ENCODE assay signal across 24 cellular contexts in genomic region chr5:66923922-66924321, GRCh38.
DNase-seq lines count a peak whose midpoint lies in the region; ATAC-seq and TF ChIP-seq lines count a peak whose summit lies in the region.
"Had no signal": no experiment of that assay in that cellular context is flagged by ENCODE, and none has a peak within 500 bp of the region (broad histone marks: within the 10 kb centered on the region; RNA-seq: fewer than 3 reads in every experiment).

No MANE protein-coding gene starts in this region.

- no peak overlapping the region for H2BK20ac ChIP-seq in IMR-90 (ENCODE audit: low read depth, low read length)

- no peak for TF ChIP-seq CTCF in activated CD8-positive, alpha-beta T cell treated with anti-CD3 and anti-CD28 coated beads for 36 hours (IDR thresholded peaks at IDR 0.05)
- TF ChIP-seq CTCF in IMR-90 (conservative IDR thresholded peaks at IDR 0.05; ENCODE audit: low read depth, low read length) (no peak), Loucy (conservative IDR thresholded peaks at IDR 0.05; ENCODE audit: low read length) (no peak)

- no peak overlapping the region for H2AK9ac ChIP-seq in IMR-90 (replicated peaks; ENCODE audit: low read depth, low read length, poor library complexity)

- in situ Hi-C loops in IMR-90 (cut with MboI; ENCODE audit: low sequenced_read_pairs): no loop called here

- no peak overlapping the region for H2BK120ac ChIP-seq in IMR-90 (ENCODE audit: low read depth, low read length)

- H3K18ac ChIP-seq in IMR-90 (ENCODE audit: low read depth, low read length): no peak overlapping the region

- H3K4ac ChIP-seq in IMR-90 (ENCODE audit: low read depth, low read length): no peak overlapping the region

- H3K9me2 ChIP-seq in Loucy (replicated peaks; ENCODE audit: low read depth, low read length): no peaks in the 10 kb centered on the region
- H3K9me2 ChIP-seq: SK-N-SH had no signal

- intact Hi-C loops in activated CD8-positive, alpha-beta T cell treated with anti-CD3 and anti-CD28 coated beads for 36 hours (cut with micrococcal nuclease): no loop called here
- intact Hi-C loops in IMR-90 (cut with micrococcal nuclease): no loop called here

- no peaks in the 10 kb centered on the region for H4K20me1 ChIP-seq in IMR-90 (ENCODE audit: insufficient read depth, low read length)
- H4K20me1 ChIP-seq in Loucy (ENCODE audit: insufficient read depth, low read length, poor library complexity, severe bottlenecking): no peaks in the 10 kb centered on the region

- no peak overlapping the region for H3K4me2 ChIP-seq in IMR-90 (ENCODE audit: low read depth, low read length)
- peak overlapping the region; percentile 13 for H3K4me2 ChIP-seq in Loucy (ENCODE audit: low read depth, low read length, poor library complexity, severe bottlenecking)
- H3K4me2 ChIP-seq: SK-N-SH had no signal

- no peaks in the 10 kb centered on the region for H3K9me3 Mint-ChIP-seq in activated CD8-positive, alpha-beta T cell treated with anti-CD3 and anti-CD28 coated beads, Interleukin-2, amount 10 ng/mL, durations not matched to agents 7 days and 5 days (ENCODE audit: insufficient read depth)
- H3K9me3 Mint-ChIP-seq in activated CD8-positive, alpha-beta T cell treated with anti-CD3 and anti-CD28 coated beads for 36 hours: no peaks in the 10 kb centered on the region
- H3K9me3 Mint-ChIP-seq: CD4-positive, alpha-beta memory T cell; HFFc6 had no signal

- H3K4me1 ChIP-seq in IMR-90 (ENCODE audit: control insufficient read depth, insufficient read depth, low read length): no peaks in the 10 kb centered on the region
- H3K4me1 ChIP-seq in Loucy (ENCODE audit: insufficient read depth, low read length, poor library complexity, severe bottlenecking): peaks cover 7% of the 10 kb centered on the region
- H3K4me1 ChIP-seq: HAP-1 had no signal

- POLR2A ChIA-PET in activated CD8-positive, alpha-beta T cell treated with anti-CD3 and anti-CD28 coated beads, Interleukin-2, amount 10 ng/mL, durations not matched to agents 7 days and 5 days (lab: Charles Lee): no interaction called here
- POLR2A ChIA-PET in activated CD8-positive, alpha-beta T cell treated with anti-CD3 and anti-CD28 coated beads for 36 hours (lab: Charles Lee): interaction anchor here (0.6 kb wide), 1 partner anchor 149 kb away, joined by 3 read pairs; no protein-coding TSS in a partner anchor
- POLR2A ChIA-PET in IMR-90 (lab: Charles Lee; ENCODE audit: unreplicated experiment): no interaction called here

- H3K79me1 ChIP-seq in IMR-90 (ENCODE audit: low read depth in 1 of 2, low read length in 2 of 2): no peaks in the 10 kb centered on the region

- H2AFZ ChIP-seq in IMR-90 (replicated peaks; ENCODE audit: low read length, poor library complexity): no peak overlapping the region
- H2AFZ ChIP-seq in Loucy (ENCODE audit: low read length): no peak overlapping the region

- no peak overlapping the region for H3K4me3 ChIP-seq in IMR-90 (ENCODE audit: insufficient read depth, low read depth, low read length)
- no peak overlapping the region for H3K4me3 ChIP-seq in Loucy (ENCODE audit: low read length, poor library complexity, severe bottlenecking)
- H3K4me3 ChIP-seq: GM12878, HAP-1 had no signal

- H3K56ac ChIP-seq in IMR-90 (ENCODE audit: extremely low read depth, insufficient read depth, low read length): no peak overlapping the region

- H4K8ac ChIP-seq in IMR-90 (ENCODE audit: low read depth in 2 of 2, low read length in 2 of 2): no peak overlapping the region

- no peak for TF ChIP-seq RAD21 in IMR-90 (IDR thresholded peaks at IDR 0.05; ENCODE audit: low read length)

- H3K36me3 ChIP-seq in IMR-90 (ENCODE audit: control insufficient read depth, insufficient read depth, low read length): no peaks in the 10 kb centered on the region
- H3K36me3 ChIP-seq in Loucy (ENCODE audit: insufficient read depth, low read length): no peaks in the 10 kb centered on the region
- H3K36me3 ChIP-seq: HAP-1 had no signal

- H3K27ac ChIP-seq in IMR-90 (ENCODE audit: insufficient read depth, low read length): no peak overlapping the region

- H3K4me1 Mint-ChIP-seq in activated CD8-positive, alpha-beta T cell treated with anti-CD3 and anti-CD28 coated beads, Interleukin-2, amount 10 ng/mL, durations not matched to agents 7 days and 5 days (ENCODE audit: low read depth): peaks cover 18% of the 10 kb centered on the region
- H3K4me1 Mint-ChIP-seq in activated CD8-positive, alpha-beta T cell treated with anti-CD3 and anti-CD28 coated beads for 36 hours (ENCODE audit: low read depth): no peaks in the 10 kb centered on the region
- H3K4me1 Mint-ChIP-seq: CD4-positive, alpha-beta memory T cell had no signal

- CTCF ChIA-PET in activated CD8-positive, alpha-beta T cell treated with anti-CD3 and anti-CD28 coated beads, Interleukin-2, amount 10 ng/mL, durations not matched to agents 7 days and 5 days (lab: Charles Lee): interaction anchor here (0.9 kb wide), 1 partner anchor 83 kb away, joined by 3 read pairs; no protein-coding TSS in a partner anchor
- CTCF ChIA-PET in activated CD8-positive, alpha-beta T cell treated with anti-CD3 and anti-CD28 coated beads for 36 hours (lab: Charles Lee): no interaction called here
- CTCF ChIA-PET in IMR-90 (lab: Yijun Ruan, JAX): no interaction called here

- H3F3A ChIP-seq in Loucy (ENCODE audit: low read depth): no peaks in the 10 kb centered on the region

- H3K9ac ChIP-seq in IMR-90 (ENCODE audit: low read depth, low read length): no peak overlapping the region
- H3K9ac ChIP-seq in Loucy (ENCODE audit: low read depth, low read length, poor library complexity, severe bottlenecking): no peak overlapping the region
- H3K9ac ChIP-seq: SK-N-SH had no signal

- H3K4me3 Mint-ChIP-seq in activated CD8-positive, alpha-beta T cell treated with anti-CD3 and anti-CD28 coated beads, Interleukin-2, amount 10 ng/mL, durations not matched to agents 7 days and 5 days: no peak overlapping the region
- no peak overlapping the region for H3K4me3 Mint-ChIP-seq in activated CD8-positive, alpha-beta T cell treated with anti-CD3 and anti-CD28 coated beads for 36 hours
- H3K4me3 Mint-ChIP-seq: CD4-positive, alpha-beta memory T cell; HFFc6 had no signal

- no peak overlapping the region for H3K14ac ChIP-seq in IMR-90 (replicated peaks; ENCODE audit: low read depth, low read length)

- no peak overlapping the region for H2BK15ac ChIP-seq in IMR-90 (ENCODE audit: low read depth, low read length)

- no peaks in the 10 kb centered on the region for H3K79me2 ChIP-seq in Loucy (ENCODE audit: insufficient read depth, low read length)

- no peak overlapping the region for H3K23ac ChIP-seq in IMR-90 (ENCODE audit: low read depth, low read length)

- no peak for DNase-seq in activated CD8-positive, alpha-beta T cell treated with anti-CD3 and anti-CD28 coated beads, Interleukin-2, amount 10 ng/mL, durations not matched to agents 7 days and 5 days
- no peak for DNase-seq in activated CD8-positive, alpha-beta T cell treated with anti-CD3 and anti-CD28 coated beads for 36 hours
- DNase-seq in IMR-90: no peak
- DNase-seq in left lobe of liver (ENCODE audit: low spot score): no peak
- DNase-seq in NCI-H1092 (lab: John Stamatoyannopoulos, UW): no peak
- DNase-seq: C1 segment of cervical spinal cord; CD4-positive, alpha-beta memory T cell; COR-L47; DMS79; EL; GDM1; GOT3; HFFc6; NCI-H2029 treated with DMSO at 0.1 percent for 48 hours; NCI-H2171; NCI-H226; NCI-H510A; NCI-H69; SK-N-SH; SW 1271 had no signal

- H4K91ac ChIP-seq in IMR-90 (ENCODE audit: insufficient read depth, low read depth, low read length): no peak overlapping the region

- dilution Hi-C loops in IMR-90 (cut with HindIII; ENCODE audit: low sequenced_read_pairs, unreplicated experiment): no loop called here

- TF ChIP-seq POLR2A in IMR-90 (IDR thresholded peaks at IDR 0.05; ENCODE audit: low read depth, low read length): no peak

- H2AK5ac ChIP-seq in IMR-90 (ENCODE audit: low read depth, low read length): no peak overlapping the region

- ATAC-seq in activated CD8-positive, alpha-beta T cell treated with anti-CD3 and anti-CD28 coated beads, Interleukin-2, amount 10 ng/mL, durations not matched to agents 7 days and 5 days: no peak
- ATAC-seq in activated CD8-positive, alpha-beta T cell treated with anti-CD3 and anti-CD28 coated beads for 36 hours: no peak
- ATAC-seq in IMR-90 (ENCODE audit: low read depth): no peak
- ATAC-seq in left lobe of liver: peak; percentile 37
- ATAC-seq in HG02981 (IDR thresholded peaks at IDR 0.05; ENCODE audit: unreplicated experiment): no peak
- ATAC-seq: GM12878 had no signal

- BruUV-seq in IMR-90 (replicated peaks; lab: Mats Ljungman, UMichigan): no TSS peak

- H3K9me1 ChIP-seq in IMR-90 (ENCODE audit: insufficient read depth, low read length): no peaks in the 10 kb centered on the region

- no peaks in the 10 kb centered on the region; the same call in 1 of the 2 replicates for H3K27me3 ChIP-seq in IMR-90 (ENCODE audit: control insufficient read depth, insufficient read depth, low read length)
- H3K27me3 ChIP-seq in Loucy (ENCODE audit: insufficient read depth, low read length, poor library complexity, severe bottlenecking): no peaks in the 10 kb centered on the region

- no peaks in the 10 kb centered on the region for H3K9me3 ChIP-seq in IMR-90 (ENCODE audit: control insufficient read depth, insufficient read depth, low read length)
- H3K9me3 ChIP-seq in Loucy (ENCODE audit: insufficient read depth, low read depth, low read length): no peaks in the 10 kb centered on the region
- H3K9me3 ChIP-seq: HAP-1, SK-N-SH had no signal

- peak overlapping the region; percentile 37 for H3K27ac Mint-ChIP-seq in activated CD8-positive, alpha-beta T cell treated with anti-CD3 and anti-CD28 coated beads, Interleukin-2, amount 10 ng/mL, durations not matched to agents 7 days and 5 days
- no peak overlapping the region for H3K27ac Mint-ChIP-seq in activated CD8-positive, alpha-beta T cell treated with anti-CD3 and anti-CD28 coated beads for 36 hours
- H3K27ac Mint-ChIP-seq: CD4-positive, alpha-beta memory T cell; HFFc6 had no signal

- peaks cover 1% of the 10 kb centered on the region for H3K36me3 Mint-ChIP-seq in activated CD8-positive, alpha-beta T cell treated with anti-CD3 and anti-CD28 coated beads, Interleukin-2, amount 10 ng/mL, durations not matched to agents 7 days and 5 days (ENCODE audit: low read depth)
- no peaks in the 10 kb centered on the region for H3K36me3 Mint-ChIP-seq in activated CD8-positive, alpha-beta T cell treated with anti-CD3 and anti-CD28 coated beads for 36 hours (ENCODE audit: low read depth)
- H3K36me3 Mint-ChIP-seq: CD4-positive, alpha-beta memory T cell had no signal

- H4K5ac ChIP-seq in IMR-90 (ENCODE audit: low read depth, low read length): no peak overlapping the region

- H2BK5ac ChIP-seq in IMR-90 (ENCODE audit: low read depth, low read length, poor library complexity, severe bottlenecking): no peak overlapping the region

- H3K27me3 Mint-ChIP-seq in activated CD8-positive, alpha-beta T cell treated with anti-CD3 and anti-CD28 coated beads, Interleukin-2, amount 10 ng/mL, durations not matched to agents 7 days and 5 days (ENCODE audit: low read depth): peaks cover 10% of the 10 kb centered on the region
- peaks cover 5% of the 10 kb centered on the region for H3K27me3 Mint-ChIP-seq in activated CD8-positive, alpha-beta T cell treated with anti-CD3 and anti-CD28 coated beads for 36 hours

TF ChIP-seq in IMR-90, 13 proteins besides CTCF, POLR2A, EP300 and RAD21 (continues in another document):
- no peak for TF ChIP-seq SMC3 (IDR thresholded peaks at IDR 0.05; ENCODE audit: low read depth, low read length)
- peak; percentile 61 for TF ChIP-seq MAFK (IDR thresholded peaks at IDR 0.05; ENCODE audit: low read depth, low read length)
